Comparison of ENCODE assay signal across 8 cellular contexts in the genomic region with DNA sequence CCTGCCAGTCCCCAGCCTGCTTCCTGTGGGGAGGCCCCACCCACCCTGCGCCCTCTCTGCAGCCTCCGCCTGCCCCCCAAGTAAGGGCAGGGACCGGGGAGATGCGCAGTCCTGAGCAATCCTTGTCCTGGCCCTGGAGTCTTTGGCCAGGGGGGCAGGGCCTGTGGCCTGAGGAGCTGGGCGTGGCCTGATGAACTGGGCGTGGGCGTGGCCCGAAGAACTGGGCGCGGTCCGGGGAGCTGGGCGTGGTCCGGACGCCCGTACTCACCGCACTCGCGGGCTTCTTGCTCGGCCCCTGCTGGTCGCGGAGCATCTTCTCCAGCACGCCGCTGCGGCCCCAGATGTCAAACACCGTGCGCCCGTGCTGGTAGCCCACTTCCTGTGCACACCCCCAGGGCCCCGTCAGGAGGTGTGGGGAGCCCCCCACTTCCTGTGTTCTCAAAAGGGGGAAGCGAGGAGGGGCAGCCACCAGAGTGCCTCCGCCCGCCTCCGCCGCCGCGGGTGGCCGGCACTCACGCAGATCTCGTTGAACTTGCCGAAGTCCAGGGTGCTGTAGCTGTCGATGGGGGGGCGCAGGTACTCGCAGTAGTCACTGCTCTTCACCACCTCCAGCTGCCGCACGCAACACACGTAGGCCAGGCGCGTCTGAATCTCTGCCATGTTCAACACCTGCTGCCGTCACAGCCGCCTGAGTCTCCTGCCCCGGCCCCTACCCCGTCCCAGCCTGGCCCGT. TPM values are rescaled to one million over a fixed set of nuclear protein-coding genes. Genes with fewer than 3 reads are reported as not detected.
DNase-seq lines count a peak whose midpoint lies in the region; ATAC-seq and TF ChIP-seq lines count a peak whose summit lies in the region.

No MANE protein-coding gene starts in this region.

- 56% methylated on average over 52 of the region's 52 CpGs for WGBS in HUES64

- H3K27ac ChIP-seq in HUES64 (ENCODE audit: low read depth, low read length) = no peak overlapping the region

- no peaks in the 10 kb centered on the region for H3K9me3 ChIP-seq in HUES64 (ENCODE audit: insufficient read depth, low read depth, low read length)

- H3K4me1 ChIP-seq in HUES64 (ENCODE audit: insufficient read depth, low read length) = 0 out of 2 replicates have a peak, but pooled peaks cover 7% of the 10 kb centered on the region

- peak overlapping the region; percentile 39; the same call in 1 of the 2 replicates for H3K4me3 ChIP-seq in HUES64 (ENCODE audit: low read length)

- DNase-seq in activated CD8-positive, alpha-beta memory T cell treated with anti-CD3 and anti-CD28 coated beads, Interleukin-2, amount 50 U/mL, for 24 hours (ENCODE audit: extremely low read depth) = peak; percentile 57
- peak; percentile 69 for DNase-seq in cardiac septum (ENCODE audit: low spot score)
- peak; percentile 76 to 77 for DNase-seq in stimulated activated CD4-positive, alpha-beta T cell treated with anti-CD3 and anti-CD28 coated beads, Interleukin-4, amount 100 ng/mL, for 48 hours (ENCODE audit: low read depth in 2 of 2)
- no peak for DNase-seq in H4 (ENCODE audit: low spot score)

- peaks cover 20% of the 10 kb centered on the region for H3K27me3 ChIP-seq in HUES64 (ENCODE audit: insufficient read depth, low read length)

- no peak overlapping the region for H3K9ac ChIP-seq in HUES64 (ENCODE audit: low read depth, low read length)

- peak; percentile 38 for TF ChIP-seq POLR2A in GM19193 (IDR thresholded peaks at IDR 0.05; ENCODE audit: extremely low read depth, insufficient read depth, insufficient read length)

- ATAC-seq in GM18870 (IDR thresholded peaks at IDR 0.05; ENCODE audit: unreplicated experiment) = no peak
- ATAC-seq in HG02870 (IDR thresholded peaks at IDR 0.05; ENCODE audit: unreplicated experiment) = no peak

- intact Hi-C loops in cardiac septum (cut with DNase I) = no loop called here

- peaks cover 6% of the 10 kb centered on the region for H3K36me3 ChIP-seq in HUES64 (ENCODE audit: insufficient read depth, low read length)

RNA-seq across cellular contexts. Expression of gene NSMF, which starts 2.7 kb away (rescaled TPM):
- 41.1 TPM for polyA plus RNA-seq in HUES64 (2013, experiment 1 of 2)
- 46.5 TPM for polyA plus RNA-seq in HUES64 (2013, experiment 2 of 2)
- 12.2 TPM for total RNA-seq in cardiac septum
- 17.1 and 19.1 TPM in 2 replicates for total RNA-seq in H4 (2014; rRNA removed; shearing (Covaris generic))

RNA-seq across cellular contexts. Expression of gene ENTPD8, which starts 20.7 kb away (rescaled TPM):
- 0.25 TPM for polyA plus RNA-seq in HUES64 (2013, experiment 1 of 2)
- 0.19 TPM for polyA plus RNA-seq in HUES64 (2013, experiment 2 of 2)
- total RNA-seq in cardiac septum = not detected
- 0.08 TPM in 1 of 2 replicates, not detected in the other for total RNA-seq in H4 (2014; rRNA removed; shearing (Covaris generic))

RNA-seq across cellular contexts. Expression of gene NOXA1, which starts 38.6 kb away (rescaled TPM):
- 0.25 TPM for polyA plus RNA-seq in HUES64 (2013, experiment 1 of 2)
- 0.32 TPM for polyA plus RNA-seq in HUES64 (2013, experiment 2 of 2)
- 3.3 TPM for total RNA-seq in cardiac septum
- not detected in 2 replicates for total RNA-seq in H4 (2014; rRNA removed; shearing (Covaris generic))

RNA-seq across cellular contexts. Expression of gene EXD3, which starts 38.9 kb away (rescaled TPM):
- polyA plus RNA-seq in HUES64 (2013, experiment 1 of 2) = 4.1 TPM
- 6.3 TPM for polyA plus RNA-seq in HUES64 (2013, experiment 2 of 2)
- total RNA-seq in cardiac septum = 11.3 TPM
- 1.4 and 2.8 TPM in 2 replicates for total RNA-seq in H4 (2014; rRNA removed; shearing (Covaris generic))
